ENCODE assay signal across 9 cellular contexts in genomic region chr13:101520672-101521071, GRCh38.
DNase-seq lines count a peak whose midpoint lies in the region; ATAC-seq and TF ChIP-seq lines count a peak whose summit lies in the region.
"Had no signal": no experiment of that assay in that cellular context is flagged by ENCODE, and none has a peak within 500 bp of the region (broad histone marks: within the 10 kb centered on the region; RNA-seq: fewer than 3 reads in every experiment).

No MANE protein-coding gene starts in this region.

- H3K36me3 Mint-ChIP-seq in activated CD4-positive, alpha-beta T cell treated with anti-CD3 and anti-CD28 coated beads for 36 hours (ENCODE audit: low read depth), result no peaks in the 10 kb centered on the region
- H3K36me3 Mint-ChIP-seq in activated naive CD8-positive, alpha-beta T cell treated with anti-CD3 and anti-CD28 coated beads, Interleukin-2, amount 50 U/mL, for 24 hours (ENCODE audit: low read depth), result no peaks in the 10 kb centered on the region

- no peaks in the 10 kb centered on the region for H3K9me3 Mint-ChIP-seq in activated CD4-positive, alpha-beta T cell treated with anti-CD3 and anti-CD28 coated beads for 36 hours (ENCODE audit: low read depth)
- no peaks in the 10 kb centered on the region for H3K9me3 Mint-ChIP-seq in activated naive CD8-positive, alpha-beta T cell treated with anti-CD3 and anti-CD28 coated beads, Interleukin-2, amount 50 U/mL, for 24 hours

- no peak for TF ChIP-seq CTCF in heart right ventricle (IDR thresholded peaks at IDR 0.05)

- POLR2A ChIA-PET in activated CD4-positive, alpha-beta T cell treated with anti-CD3 and anti-CD28 coated beads for 36 hours (lab: Charles Lee), result no interaction called here

- peak; percentile 29 for DNase-seq in activated CD4-positive, alpha-beta T cell treated with anti-CD3 and anti-CD28 coated beads for 36 hours
- no peak for DNase-seq in activated CD4-positive, alpha-beta T cell treated with anti-CD3 and anti-CD28 coated beads, Interleukin-2, amount 50 U/mL, for 4 hours
- DNase-seq in activated naive CD8-positive, alpha-beta T cell treated with anti-CD3 and anti-CD28 coated beads, Interleukin-2, amount 50 U/mL, for 24 hours, result no peak
- DNase-seq in CD1c-positive myeloid dendritic cell (ENCODE audit: extremely low spot score) (no peak), heart right ventricle (no peak)

- peak overlapping the region; percentile 47 for H3K4me2 ChIP-seq in skeletal muscle satellite cell (ENCODE audit: low read length)
- H3K4me2 ChIP-seq: KMS-11 had no signal

- peak overlapping the region in 1 of 10 donors; percentile 20 for H3K27ac ChIP-seq in heart right ventricle
- H3K27ac ChIP-seq: KMS-11 had no signal

- no peak overlapping the region for H3K4me3 ChIP-seq in skeletal muscle satellite cell (ENCODE audit: low read length)
- no peak overlapping the region for H3K4me3 ChIP-seq in heart right ventricle

- no peak overlapping the region for H3K4me3 Mint-ChIP-seq in activated CD4-positive, alpha-beta T cell treated with anti-CD3 and anti-CD28 coated beads for 36 hours
- no peak overlapping the region for H3K4me3 Mint-ChIP-seq in activated naive CD8-positive, alpha-beta T cell treated with anti-CD3 and anti-CD28 coated beads, Interleukin-2, amount 50 U/mL, for 24 hours

- H3K9ac ChIP-seq in skeletal muscle satellite cell (ENCODE audit: low read depth, low read length), result peak overlapping the region; percentile 28
- H3K9ac ChIP-seq: KMS-11 had no signal

- H3K4me1 ChIP-seq in skeletal muscle satellite cell (ENCODE audit: control insufficient read depth, insufficient read depth, low read length) (peaks cover 66% of the 10 kb centered on the region), heart right ventricle (peaks cover 0 to 10% (median 0%) of the 10 kb centered on the region in 9 donors)

- no peaks in the 10 kb centered on the region for H3K27me3 ChIP-seq in skeletal muscle satellite cell (ENCODE audit: control insufficient read depth, insufficient read depth, low read length)
- H3K27me3 ChIP-seq in heart right ventricle, result no peaks in the 10 kb centered on the region

- H3K4me1 Mint-ChIP-seq in activated CD4-positive, alpha-beta T cell treated with anti-CD3 and anti-CD28 coated beads for 36 hours, result peaks cover 14% of the 10 kb centered on the region
- H3K4me1 Mint-ChIP-seq in activated naive CD8-positive, alpha-beta T cell treated with anti-CD3 and anti-CD28 coated beads, Interleukin-2, amount 50 U/mL, for 24 hours, result peaks cover 20% of the 10 kb centered on the region

- intact Hi-C loops in activated CD4-positive, alpha-beta T cell treated with anti-CD3 and anti-CD28 coated beads for 36 hours (cut with DNase I, micrococcal nuclease), result loop anchor here in 1 of 2 experiments (5.0 kb wide), 1 partner anchor 107 kb away; no protein-coding TSS in a partner anchor
- intact Hi-C loops in heart right ventricle (cut with DNase I), result loop anchor here in 1 of 10 donors (10.0 kb wide), 1 partner anchor 1034 kb away; no protein-coding TSS in a partner anchor

- no peak overlapping the region for H3K27ac Mint-ChIP-seq in activated CD4-positive, alpha-beta T cell treated with anti-CD3 and anti-CD28 coated beads for 36 hours
- no peak overlapping the region for H3K27ac Mint-ChIP-seq in activated naive CD8-positive, alpha-beta T cell treated with anti-CD3 and anti-CD28 coated beads, Interleukin-2, amount 50 U/mL, for 24 hours

- H3K9me3 ChIP-seq in skeletal muscle satellite cell (replicated peaks; ENCODE audit: low read length) (no peaks in the 10 kb centered on the region), heart right ventricle (no peaks in the 10 kb centered on the region)

- CTCF ChIA-PET in activated CD4-positive, alpha-beta T cell treated with anti-CD3 and anti-CD28 coated beads for 36 hours (lab: Charles Lee), result no interaction called here

- peaks cover 4% of the 10 kb centered on the region for H3K27me3 Mint-ChIP-seq in activated CD4-positive, alpha-beta T cell treated with anti-CD3 and anti-CD28 coated beads for 36 hours
- H3K27me3 Mint-ChIP-seq in activated naive CD8-positive, alpha-beta T cell treated with anti-CD3 and anti-CD28 coated beads, Interleukin-2, amount 50 U/mL, for 24 hours, result peaks cover 3% of the 10 kb centered on the region

- WGBS in heart right ventricle, 2 donors, result 65 to 73% methylated on average over 4 of the region's 4 CpGs

- ATAC-seq in activated CD4-positive, alpha-beta T cell treated with anti-CD3 and anti-CD28 coated beads for 36 hours, result peak; percentile 82
- ATAC-seq in HG03457 (IDR thresholded peaks at IDR 0.05; ENCODE audit: unreplicated experiment) (peak; percentile 82), HG03095 (IDR thresholded peaks at IDR 0.05; ENCODE audit: unreplicated experiment) (no peak), heart right ventricle (no peak)
- peak; percentile 96 for ATAC-seq in activated naive CD8-positive, alpha-beta T cell treated with anti-CD3 and anti-CD28 coated beads, Interleukin-2, amount 50 U/mL, for 24 hours

- H3K36me3 ChIP-seq in skeletal muscle satellite cell (ENCODE audit: insufficient read depth, low read length) (peaks cover 12% of the 10 kb centered on the region), heart right ventricle (no peaks in the 10 kb centered on the region)

Comparison
In these comparisons a context has a peak if more than half of its experiments do, and no peak if none do; other contexts are left out.
1. ATAC-seq: peak in activated CD4-positive, alpha-beta T cell treated with anti-CD3 and anti-CD28 coated beads for 36 hours (single experiment), HG03457 (single experiment) and activated naive CD8-positive, alpha-beta T cell treated with anti-CD3 and anti-CD28 coated beads, Interleukin-2, amount 50 U/mL, for 24 hours (single experiment); none in HG03095 (single experiment) and heart right ventricle (0 of 8).